In genomic region chr18:47917923-47918610, GRCh38 we compare ENCODE assay signal across 12 cellular contexts. TPM values are rescaled to one million over a fixed set of nuclear protein-coding genes. Genes with fewer than 3 reads are reported as not detected.
DNase-seq lines count a peak whose midpoint lies in the region; ATAC-seq, FAIRE-seq and TF ChIP-seq lines count a peak whose summit lies in the region.
"Had no signal": no experiment of that assay in that cellular context is flagged by ENCODE, and none has a peak within 500 bp of the region (broad histone marks: within the 10 kb centered on the region; RNA-seq: fewer than 3 reads in every experiment).

No MANE protein-coding gene starts in this region.

- H3K4me2 ChIP-seq in Karpas-422 (ENCODE audit: low read depth, low read length, poor library complexity, severe bottlenecking) = no peak overlapping the region
- H3K4me2 ChIP-seq: BLaER1 had no signal

- no peaks in the 10 kb centered on the region for H3K36me3 ChIP-seq in CD4-positive, CD25-positive, alpha-beta regulatory T cell (ENCODE audit: control insufficient read depth, insufficient read depth, low read length)
- H3K36me3 ChIP-seq in Karpas-422 (ENCODE audit: insufficient read depth, low read length) = peaks cover 44% of the 10 kb centered on the region

- no peak for TF ChIP-seq CTCF in endothelial cell (IDR thresholded peaks at IDR 0.05; ENCODE audit: unreplicated experiment)
- no peak for TF ChIP-seq CTCF in omental fat pad (IDR thresholded peaks at IDR 0.05)

- H3K9me3 ChIP-seq in CD4-positive, CD25-positive, alpha-beta regulatory T cell (ENCODE audit: control insufficient read depth in 2 of 2, low read length in 2 of 2) = no peaks in the 10 kb centered on the region
- H3K9me3 ChIP-seq in Karpas-422 (ENCODE audit: low read length) = no peaks in the 10 kb centered on the region
- H3K9me3 ChIP-seq: BLaER1 had no signal

- H3K4me1 ChIP-seq in CD4-positive, CD25-positive, alpha-beta regulatory T cell (ENCODE audit: control insufficient read depth, insufficient read depth, low read length, poor library complexity, severe bottlenecking) = peaks cover 35% of the 10 kb centered on the region
- H3K4me1 ChIP-seq in Karpas-422 (ENCODE audit: low read length) = peaks cover 86% of the 10 kb centered on the region

- DNase-seq in CD4-positive, CD25-positive, alpha-beta regulatory T cell = no peak
- no peak for DNase-seq in GM19239 (ENCODE audit: insufficient read length, low spot score)
- no peak for DNase-seq in Karpas-422
- DNase-seq in endothelial cell (ENCODE audit: low spot score) = no peak
- DNase-seq in A172 (ENCODE audit: low spot score) = no peak
- no peak for DNase-seq in NCI-H2081 treated with DMSO at 0.1 percent for 48 hours (lab: John Stamatoyannopoulos, UW)
- DNase-seq in Right ventricle myocardium inferior (ENCODE audit: missing footprints) = no peak
- DNase-seq in omental fat pad (ENCODE audit: low spot score) = no peak
- DNase-seq: hypothalamus, NCI-H524 treated with DMSO at 0.1 percent for 48 hours had no signal

- intact Hi-C loops in Right ventricle myocardium inferior (cut with DNase I) = no loop called here

- H3K36me3 Mint-ChIP-seq in CD4-positive, CD25-positive, alpha-beta regulatory T cell = peaks cover 9% of the 10 kb centered on the region
- peaks cover 8% of the 10 kb centered on the region for H3K36me3 Mint-ChIP-seq in endothelial cell (ENCODE audit: low read depth, unreplicated experiment)

- H4K20me1 ChIP-seq in Karpas-422 (ENCODE audit: insufficient read depth, low read depth, low read length) = peaks cover 47% of the 10 kb centered on the region

- peaks cover 39 to 94% (median 78%) of the 10 kb centered on the region in 4 donors for H3K4me1 Mint-ChIP-seq in CD4-positive, CD25-positive, alpha-beta regulatory T cell
- peaks cover 48% of the 10 kb centered on the region for H3K4me1 Mint-ChIP-seq in endothelial cell (ENCODE audit: unreplicated experiment)

- peak; percentile 88 for FAIRE-seq in GM19239 (lab: Jason Lieb, UNC)

- H2AFZ ChIP-seq in Karpas-422 (ENCODE audit: low read length) = no peak overlapping the region

- H3K27ac Mint-ChIP-seq in CD4-positive, CD25-positive, alpha-beta regulatory T cell = peak overlapping the region; percentile 45 to 70 (median 63)
- H3K27ac Mint-ChIP-seq in endothelial cell (ENCODE audit: unreplicated experiment) = peak overlapping the region; percentile 70

- peak overlapping the region in 3 of 4 donors; percentile 14 to 47 (median 27) for H3K4me3 Mint-ChIP-seq in CD4-positive, CD25-positive, alpha-beta regulatory T cell
- peak overlapping the region; percentile 3 for H3K4me3 Mint-ChIP-seq in endothelial cell (ENCODE audit: unreplicated experiment)

- H3K27me3 ChIP-seq in CD4-positive, CD25-positive, alpha-beta regulatory T cell (ENCODE audit: control insufficient read depth, insufficient read depth, low read length) = no peaks in the 10 kb centered on the region
- H3K27me3 ChIP-seq in Karpas-422 (ENCODE audit: low read length) = no peaks in the 10 kb centered on the region
- H3K27me3 ChIP-seq: BLaER1 had no signal

- H3K9me3 Mint-ChIP-seq in CD4-positive, CD25-positive, alpha-beta regulatory T cell = no peaks in the 10 kb centered on the region
- H3K9me3 Mint-ChIP-seq in endothelial cell (ENCODE audit: unreplicated experiment) = no peaks in the 10 kb centered on the region

- H3K9me2 ChIP-seq in Karpas-422 (replicated peaks; ENCODE audit: insufficient read depth, low read length) = no peaks in the 10 kb centered on the region

- peaks cover 100% of the 10 kb centered on the region for H3K79me2 ChIP-seq in Karpas-422 (ENCODE audit: low read length)

- peak overlapping the region; percentile 27 for H3K27ac ChIP-seq in CD4-positive, CD25-positive, alpha-beta regulatory T cell (ENCODE audit: insufficient read depth, low read length, poor library complexity, severe bottlenecking)
- peak overlapping the region; percentile 24; the same call in 1 of the 2 replicates for H3K27ac ChIP-seq in Karpas-422 (ENCODE audit: low read length)
- H3K27ac ChIP-seq: BLaER1, SK-N-MC had no signal

- no peak overlapping the region for H3K4me3 ChIP-seq in CD4-positive, CD25-positive, alpha-beta regulatory T cell (ENCODE audit: low read depth, low read length)
- no peak overlapping the region for H3K4me3 ChIP-seq in Karpas-422 (ENCODE audit: low read length)
- H3K4me3 ChIP-seq: BLaER1, SK-N-MC had no signal

- no peaks in the 10 kb centered on the region for H3K27me3 Mint-ChIP-seq in CD4-positive, CD25-positive, alpha-beta regulatory T cell
- no peaks in the 10 kb centered on the region for H3K27me3 Mint-ChIP-seq in endothelial cell (ENCODE audit: unreplicated experiment)

- H3K9ac ChIP-seq in Karpas-422 (ENCODE audit: low read length) = no peak overlapping the region
- H3K9ac ChIP-seq: BLaER1 had no signal

- no peak for ATAC-seq in CD4-positive, CD25-positive, alpha-beta regulatory T cell (ENCODE audit: low read depth in 2 of 2)
- no peak for ATAC-seq in Right ventricle myocardium inferior
- ATAC-seq in omental fat pad (ENCODE audit: low FRiP score) = no peak

RNA-seq across cellular contexts. Expression of gene SMAD2, which starts 12.4 kb away (rescaled TPM):
- 115 TPM for total RNA-seq in CD4-positive, CD25-positive, alpha-beta regulatory T cell
- 100 to 1,000 TPM in 1 of 4 donors, 10 to 100 TPM in 3; 78.1 to 103 (median 88.2) TPM for polyA plus RNA-seq in CD4-positive, CD25-positive, alpha-beta regulatory T cell
- 153 and 163 TPM in 2 replicates for total RNA-seq in Karpas-422 (2014; rRNA removed; shearing (Covaris generic); ENCODE audit: low replicate concordance)
- 150 TPM for total RNA-seq in endothelial cell (ENCODE audit: unreplicated experiment)
- 88.1 and 105 TPM in 2 replicates for total RNA-seq in A172 (2014; rRNA removed; shearing (Covaris generic))
- total RNA-seq in Right ventricle myocardium inferior = 80.2 TPM
- 100 to 1,000 TPM in 1 of 4 donors, 10 to 100 TPM in 3; 47.4 to 116 (median 72.2) TPM for total RNA-seq in omental fat pad
